13 cellular contexts compared by ENCODE assay signal in the genomic region with DNA sequence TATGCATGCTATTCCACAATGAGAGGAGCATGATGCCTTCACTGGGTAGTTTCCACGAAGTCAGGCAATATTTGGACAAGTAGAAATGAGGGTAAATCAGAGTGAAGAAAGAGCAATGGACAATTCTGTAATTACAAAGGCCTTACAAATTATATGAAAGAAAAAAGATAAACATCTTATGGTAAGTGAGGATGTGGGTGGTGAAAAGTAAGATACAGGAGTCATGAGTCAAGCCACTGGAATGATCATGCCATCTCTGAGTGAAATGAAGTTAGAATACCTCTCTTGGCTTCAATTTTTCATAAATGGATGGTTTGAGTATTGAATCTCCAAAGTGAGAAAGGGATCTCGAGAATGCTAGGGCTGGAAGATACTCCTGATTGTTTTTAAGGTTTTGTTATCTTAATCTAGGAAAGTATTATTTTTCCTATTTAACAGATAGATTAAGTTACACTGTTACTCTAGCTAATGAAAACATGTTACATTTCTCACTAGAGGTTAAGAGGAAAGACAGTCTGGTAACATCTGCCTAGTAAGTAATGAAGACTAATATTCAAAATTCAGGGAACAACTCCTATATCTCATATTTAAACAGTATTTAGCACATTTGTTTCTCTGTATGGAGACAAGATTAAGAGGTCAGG. TPM values are rescaled to one million over a fixed set of nuclear protein-coding genes. Genes with fewer than 3 reads are reported as not detected.
DNase-seq lines count a peak whose midpoint lies in the region; ATAC-seq, FAIRE-seq and TF ChIP-seq lines count a peak whose summit lies in the region.
"Had no signal": no experiment of that assay in that cellular context is flagged by ENCODE, and none has a peak within 500 bp of the region (broad histone marks: within the 10 kb centered on the region; RNA-seq: fewer than 3 reads in every experiment).

No MANE protein-coding gene starts in this region.

- no peaks in the 10 kb centered on the region for H3K79me2 ChIP-seq in astrocyte (ENCODE audit: insufficient read depth, low read length)

- FAIRE-seq in astrocyte (lab: Jason Lieb, UNC), result peak; percentile 64

- H3K9ac ChIP-seq in astrocyte (ENCODE audit: low read length), result no peak overlapping the region

- H3K9me3 Mint-ChIP-seq in CD4-positive, CD25-positive, alpha-beta regulatory T cell, result peaks cover 0 to 3% (median 0%) of the 10 kb centered on the region in 7 donors
- peaks cover 4% of the 10 kb centered on the region for H3K9me3 Mint-ChIP-seq in astrocyte (ENCODE audit: unreplicated experiment)
- no peaks in the 10 kb centered on the region for H3K9me3 Mint-ChIP-seq in activated CD4-positive, alpha-beta T cell treated with anti-CD3 and anti-CD28 coated beads, Interleukin-2, amount 10 ng/mL, durations not matched to agents 7 days and 5 days
- H3K9me3 Mint-ChIP-seq: CD4-positive, alpha-beta memory T cell had no signal

- ATAC-seq in CD4-positive, CD25-positive, alpha-beta regulatory T cell (ENCODE audit: low read depth in 2 of 2), result no peak
- no peak for ATAC-seq in left ventricle myocardium superior
- no peak for ATAC-seq in HG02642 (IDR thresholded peaks at IDR 0.05; ENCODE audit: poor library complexity, unreplicated experiment)

- no peaks in the 10 kb centered on the region for H3K9me3 ChIP-seq in CD4-positive, CD25-positive, alpha-beta regulatory T cell (ENCODE audit: control insufficient read depth in 2 of 2, low read length in 2 of 2)
- no peaks in the 10 kb centered on the region for H3K9me3 ChIP-seq in astrocyte (ENCODE audit: insufficient read depth, low read depth, low read length)
- H3K9me3 ChIP-seq: thoracic aorta had no signal

- peaks cover 4 to 26% (median 12%) of the 10 kb centered on the region in 4 donors for H3K4me1 Mint-ChIP-seq in CD4-positive, CD25-positive, alpha-beta regulatory T cell
- peaks cover 34% of the 10 kb centered on the region for H3K4me1 Mint-ChIP-seq in astrocyte (ENCODE audit: low read depth, unreplicated experiment)
- peaks cover 38% of the 10 kb centered on the region for H3K4me1 Mint-ChIP-seq in activated CD4-positive, alpha-beta T cell treated with anti-CD3 and anti-CD28 coated beads, Interleukin-2, amount 10 ng/mL, durations not matched to agents 7 days and 5 days

- H3K4me3 Mint-ChIP-seq in CD4-positive, CD25-positive, alpha-beta regulatory T cell, result peak overlapping the region; percentile 7 to 74 (median 48)
- H3K4me3 Mint-ChIP-seq in astrocyte (ENCODE audit: unreplicated experiment), result peak overlapping the region; percentile 93
- H3K4me3 Mint-ChIP-seq in activated CD4-positive, alpha-beta T cell treated with anti-CD3 and anti-CD28 coated beads, Interleukin-2, amount 10 ng/mL, durations not matched to agents 7 days and 5 days, result no peak overlapping the region

- H3K27me3 ChIP-seq in CD4-positive, CD25-positive, alpha-beta regulatory T cell (ENCODE audit: control insufficient read depth, insufficient read depth, low read length), result peaks cover 6% of the 10 kb centered on the region
- H3K27me3 ChIP-seq in astrocyte (ENCODE audit: insufficient read depth, low read length), result no peaks in the 10 kb centered on the region

- TF ChIP-seq CTCF in astrocyte (IDR thresholded peaks at IDR 0.05; ENCODE audit: insufficient read depth, low read depth, low read length), result no peak

- peaks cover 10% of the 10 kb centered on the region for H3K27me3 Mint-ChIP-seq in CD4-positive, CD25-positive, alpha-beta regulatory T cell
- no peaks in the 10 kb centered on the region for H3K27me3 Mint-ChIP-seq in astrocyte (ENCODE audit: low read depth, unreplicated experiment)
- peaks cover 8% of the 10 kb centered on the region for H3K27me3 Mint-ChIP-seq in activated CD4-positive, alpha-beta T cell treated with anti-CD3 and anti-CD28 coated beads, Interleukin-2, amount 10 ng/mL, durations not matched to agents 7 days and 5 days

- H3K4me1 ChIP-seq in CD4-positive, CD25-positive, alpha-beta regulatory T cell (ENCODE audit: control insufficient read depth, insufficient read depth, low read length, poor library complexity, severe bottlenecking), result peaks cover 19% of the 10 kb centered on the region
- peaks cover 27% of the 10 kb centered on the region for H3K4me1 ChIP-seq in astrocyte (ENCODE audit: insufficient read depth, low read length)

- POLR2A ChIA-PET in activated CD4-positive, alpha-beta T cell treated with anti-CD3 and anti-CD28 coated beads, Interleukin-2, amount 10 ng/mL, durations not matched to agents 7 days and 5 days (lab: Charles Lee), result no interaction called here

- intact Hi-C loops in left ventricle myocardium superior (cut with micrococcal nuclease), result no loop called here

- no peaks in the 10 kb centered on the region for H3K36me3 ChIP-seq in CD4-positive, CD25-positive, alpha-beta regulatory T cell (ENCODE audit: control insufficient read depth, insufficient read depth, low read length)
- H3K36me3 ChIP-seq in astrocyte (ENCODE audit: insufficient read depth, low read length), result no peaks in the 10 kb centered on the region
- H3K36me3 ChIP-seq: thoracic aorta had no signal

- H3K27ac Mint-ChIP-seq in CD4-positive, CD25-positive, alpha-beta regulatory T cell, result no peak overlapping the region
- peak overlapping the region; percentile 88 for H3K27ac Mint-ChIP-seq in astrocyte (ENCODE audit: unreplicated experiment)
- H3K27ac Mint-ChIP-seq in activated CD4-positive, alpha-beta T cell treated with anti-CD3 and anti-CD28 coated beads, Interleukin-2, amount 10 ng/mL, durations not matched to agents 7 days and 5 days, result no peak overlapping the region
- H3K27ac Mint-ChIP-seq: CD4-positive, alpha-beta memory T cell had no signal

- H3K27ac ChIP-seq in CD4-positive, CD25-positive, alpha-beta regulatory T cell (ENCODE audit: insufficient read depth, low read length, poor library complexity, severe bottlenecking), result no peak overlapping the region
- peak overlapping the region; percentile 21 for H3K27ac ChIP-seq in astrocyte (ENCODE audit: low read depth, low read length)
- H3K27ac ChIP-seq: thoracic aorta had no signal

- H2AFZ ChIP-seq in astrocyte (ENCODE audit: low read depth, low read length), result no peak overlapping the region

- H3K36me3 Mint-ChIP-seq in CD4-positive, CD25-positive, alpha-beta regulatory T cell, result no peaks in the 10 kb centered on the region
- H3K36me3 Mint-ChIP-seq in astrocyte (ENCODE audit: low read depth, unreplicated experiment), result no peaks in the 10 kb centered on the region
- peaks cover 17% of the 10 kb centered on the region for H3K36me3 Mint-ChIP-seq in activated CD4-positive, alpha-beta T cell treated with anti-CD3 and anti-CD28 coated beads, Interleukin-2, amount 10 ng/mL, durations not matched to agents 7 days and 5 days (ENCODE audit: low read depth)

- no peak for DNase-seq in CD4-positive, CD25-positive, alpha-beta regulatory T cell
- DNase-seq in HPDE6-E6E7 (ENCODE audit: extremely low spot score), result peak; percentile 23
- DNase-seq in astrocyte (ENCODE audit: low read depth), result peak; percentile 78
- DNase-seq in left kidney (ENCODE audit: low read depth, low spot score), result peak; percentile 7
- DNase-seq in left ventricle myocardium superior, result no peak
- no peak for DNase-seq in GM19238 (ENCODE audit: insufficient read length, low spot score)
- DNase-seq in activated CD4-positive, alpha-beta T cell treated with anti-CD3 and anti-CD28 coated beads, Interleukin-2, amount 10 ng/mL, durations not matched to agents 7 days and 5 days, result no peak
- DNase-seq: activated effector memory CD4-positive, alpha-beta T cell treated with Interleukin-2 at 50 U/mL for 16 hours; CD4-positive, alpha-beta memory T cell; H7; NCI-H2227 treated with DMSO at 0.1 percent for 48 hours had no signal

- CTCF ChIA-PET in activated CD4-positive, alpha-beta T cell treated with anti-CD3 and anti-CD28 coated beads, Interleukin-2, amount 10 ng/mL, durations not matched to agents 7 days and 5 days (lab: Charles Lee), result no interaction called here

- no peak overlapping the region for H3K4me3 ChIP-seq in CD4-positive, CD25-positive, alpha-beta regulatory T cell (ENCODE audit: low read depth, low read length)
- H3K4me3 ChIP-seq in astrocyte (ENCODE audit: insufficient read depth, low read depth, low read length), result no peak overlapping the region
- H3K4me3 ChIP-seq: thoracic aorta had no signal

- peak overlapping the region; percentile 14 for H3K4me2 ChIP-seq in astrocyte (ENCODE audit: low read length)

- H4K20me1 ChIP-seq in astrocyte (ENCODE audit: insufficient read depth, low read length), result no peaks in the 10 kb centered on the region

RNA-seq across cellular contexts. Expression of gene GALNT3, which starts 2.1 kb away (rescaled TPM):
- 18.5 TPM for total RNA-seq in CD4-positive, CD25-positive, alpha-beta regulatory T cell
- 1 to 10 TPM; 1.1 to 2.9 (median 1.9) TPM for polyA plus RNA-seq in CD4-positive, CD25-positive, alpha-beta regulatory T cell
- total RNA-seq in astrocyte (16.4 and 19.9 TPM in 2 replicates), left ventricle myocardium superior (0.17 TPM)
- total RNA-seq in activated CD4-positive, alpha-beta T cell treated with anti-CD3 and anti-CD28 coated beads, Interleukin-2, amount 10 ng/mL, durations not matched to agents 7 days and 5 days, result 1 to 10 TPM; 9.0 to 9.9 TPM

Comparison
In these comparisons a context has a peak if more than half of its experiments do, and no peak if none do; other contexts are left out.
1. DNase-seq: peak in HPDE6-E6E7 (single experiment), astrocyte (single experiment) and left kidney (single experiment); none in CD4-positive, CD25-positive, alpha-beta regulatory T cell (0 of 3), left ventricle myocardium superior (single experiment), GM19238 (single experiment) and activated CD4-positive, alpha-beta T cell treated with anti-CD3 and anti-CD28 coated beads, Interleukin-2, amount 10 ng/mL, durations not matched to agents 7 days and 5 days (single experiment).